ENCODE assay signal across 28 cellular contexts in the genomic region with DNA sequence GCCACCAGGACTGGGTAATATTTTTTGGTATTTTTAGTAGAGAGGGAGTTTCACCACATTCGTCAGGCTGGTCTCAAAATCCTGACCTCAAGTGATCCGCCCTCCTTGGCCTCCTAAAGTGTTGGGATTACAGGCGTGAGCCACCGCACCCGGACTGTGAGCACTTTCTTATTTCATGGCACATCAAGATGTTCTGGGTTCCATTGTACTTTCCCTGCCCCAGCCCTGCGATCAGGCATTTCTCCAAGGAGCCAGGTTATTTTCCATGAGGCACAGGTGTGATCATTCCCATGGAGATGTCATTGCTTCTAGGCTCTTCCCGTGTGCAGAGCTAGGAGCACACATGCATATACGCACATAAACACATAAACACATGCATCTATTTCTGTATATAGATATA. TPM values are rescaled to one million over a fixed set of nuclear protein-coding genes. Genes with fewer than 3 reads are reported as not detected.
DNase-seq lines count a peak whose midpoint lies in the region; ATAC-seq, FAIRE-seq and TF ChIP-seq lines count a peak whose summit lies in the region.
"Had no signal": no experiment of that assay in that cellular context is flagged by ENCODE, and none has a peak within 500 bp of the region (broad histone marks: within the 10 kb centered on the region; RNA-seq: fewer than 3 reads in every experiment).

No MANE protein-coding gene starts in this region.

- TF ChIP-seq POLR2A in body of pancreas (IDR thresholded peaks at IDR 0.05) (no peak), sigmoid colon (IDR thresholded peaks at IDR 0.05) (no peak), stomach (IDR thresholded peaks at IDR 0.05) (no peak)

- no peak overlapping the region for H3K27ac ChIP-seq in Karpas-422 (ENCODE audit: low read length)
- H3K27ac ChIP-seq in body of pancreas: peak overlapping the region; percentile 51 to 82 (median 59)
- H3K27ac ChIP-seq in sigmoid colon: no peak overlapping the region
- H3K27ac ChIP-seq in stomach: no peak overlapping the region
- H3K27ac ChIP-seq: C4-2B had no signal

- ATAC-seq in body of pancreas: peak; percentile 34
- ATAC-seq: CD8-positive, alpha-beta T cell; GM23338; K562 had no signal

- DNase-seq in Karpas-422 (peak; percentile 21), body of pancreas (peak; percentile 45 to 75 (median 72)), mesenteric fat pad (ENCODE audit: low spot score) (peak; percentile 60), sigmoid colon (peak; percentile 33), NCI-H446 treated with DMSO at 0.1 percent for 48 hours (lab: John Stamatoyannopoulos, UW) (no peak), midbrain (lab: John Stamatoyannopoulos, UW) (no peak), GM19239 (ENCODE audit: insufficient read length, low spot score) (no peak), stomach (no peak)
- DNase-seq: CD8-positive, alpha-beta T cell; DMS153; HFFc6; MV-4-11; NCI-H1105; NCI-H146; NCI-H1930; NCI-H2107; NCI-H524 treated with DMSO at 0.1 percent for 48 hours; NCI-H774 had no signal

- intact Hi-C loops in body of pancreas (cut with DNase I): no loop called here
- intact Hi-C loops in sigmoid colon (cut with DNase I): no loop called here
- intact Hi-C loops in stomach (cut with DNase I; ENCODE audit: low total_unique reads): no loop called here

- FAIRE-seq in GM19239 (lab: Jason Lieb, UNC): no peak
- FAIRE-seq: HTR-8/SVneo, K562, RCC 7860 had no signal

- H3K79me2 ChIP-seq in Karpas-422 (ENCODE audit: low read length): no peaks in the 10 kb centered on the region

- H4K20me1 ChIP-seq in Karpas-422 (ENCODE audit: insufficient read depth, low read depth, low read length): no peaks in the 10 kb centered on the region

- H3K27me3 ChIP-seq in Karpas-422 (ENCODE audit: low read length) (no peaks in the 10 kb centered on the region), body of pancreas (no peaks in the 10 kb centered on the region), sigmoid colon (no peaks in the 10 kb centered on the region), stomach (no peaks in the 10 kb centered on the region)

- H3K4me1 ChIP-seq in Karpas-422 (ENCODE audit: low read length): peaks cover 17% of the 10 kb centered on the region
- peaks cover 36% of the 10 kb centered on the region for H3K4me1 ChIP-seq in body of pancreas
- peaks cover 0 to 8% (median 3%) of the 10 kb centered on the region in 4 donors for H3K4me1 ChIP-seq in sigmoid colon
- H3K4me1 ChIP-seq in stomach: peaks cover 16 to 33% (median 29%) of the 10 kb centered on the region in 4 donors
- H3K4me1 ChIP-seq: HAP-1 had no signal

- TF ChIP-seq CTCF in body of pancreas (IDR thresholded peaks at IDR 0.05) (no peak), sigmoid colon (IDR thresholded peaks at IDR 0.05) (no peak), stomach (IDR thresholded peaks at IDR 0.05) (no peak)

- H3K9ac ChIP-seq in Karpas-422 (ENCODE audit: low read length): no peak overlapping the region

- WGBS in body of pancreas, 2 donors: 42 to 65% methylated on average over 7 to 8 of the region's 8 CpGs
- WGBS in sigmoid colon, 2 donors: 87 to 91% methylated on average over 8 of the region's 8 CpGs
- 85 to 94% (median 89%) methylated on average over 8 of the region's 8 CpGs for WGBS in stomach, 5 donors

- H3K4me3 ChIP-seq in Karpas-422 (ENCODE audit: low read length) (no peak overlapping the region), body of pancreas (no peak overlapping the region), sigmoid colon (no peak overlapping the region), stomach (no peak overlapping the region)
- H3K4me3 ChIP-seq: GM23338, HAP-1, K562 had no signal

- no peak overlapping the region for H3K4me2 ChIP-seq in Karpas-422 (ENCODE audit: low read depth, low read length, poor library complexity, severe bottlenecking)
- H3K4me2 ChIP-seq: GM23338 had no signal

- H2AFZ ChIP-seq in Karpas-422 (ENCODE audit: low read length): no peak overlapping the region
- H2AFZ ChIP-seq: GM23338 had no signal

- H3K9me3 ChIP-seq in Karpas-422 (ENCODE audit: low read length) (no peaks in the 10 kb centered on the region), body of pancreas (no peaks in the 10 kb centered on the region), sigmoid colon (no peaks in the 10 kb centered on the region), stomach (no peaks in the 10 kb centered on the region)
- H3K9me3 ChIP-seq: HAP-1 had no signal

- TF ChIP-seq EP300 in sigmoid colon (IDR thresholded peaks at IDR 0.05) (no peak), stomach (IDR thresholded peaks at IDR 0.05) (no peak)

- no peaks in the 10 kb centered on the region for H3K9me2 ChIP-seq in Karpas-422 (replicated peaks; ENCODE audit: insufficient read depth, low read length)

- H3K36me3 ChIP-seq in Karpas-422 (ENCODE audit: insufficient read depth, low read length) (no peaks in the 10 kb centered on the region), body of pancreas (replicated peaks in 1 of 2; ENCODE audit: insufficient read depth in 1 of 2, low read depth in 2 of 2) (no peaks in the 10 kb centered on the region), sigmoid colon (no peaks in the 10 kb centered on the region), stomach (no peaks in the 10 kb centered on the region)
- H3K36me3 ChIP-seq: HAP-1 had no signal

RNA-seq across cellular contexts. Expression of gene ANKRD40CL, which starts 2.6 kb away (rescaled TPM):
- not detected in 2 replicates for total RNA-seq in Karpas-422 (2014; rRNA removed; shearing (Covaris generic); ENCODE audit: low replicate concordance)
- 1 to 10 TPM in 1 of 2 donors, not detected in 1; 1.6 TPM for total RNA-seq in body of pancreas
- not detected for total RNA-seq in mesenteric fat pad
- not detected for total RNA-seq in sigmoid colon
- 100 to 1,000 TPM in 2 of 3 donors, 10 to 100 TPM in 1; 60.4 to 234 (median 191) TPM for polyA plus RNA-seq in sigmoid colon
- total RNA-seq in stomach: 10 to 100 TPM in 1 of 5 donors, 1 to 10 TPM in 2, not detected in 2; 1.4 to 19.4 (median 2.8) TPM
- polyA plus RNA-seq in stomach: 1 to 10 TPM in 1 of 3 donors, under 1 TPM in 1, not detected in 1; 0.40 to 7.0 TPM
- total RNA-seq: A673; CD8-positive, alpha-beta T cell; G401; GM23338; HFFc6; K562; LHCN-M2; MCF 10A had no signal
- polyA plus RNA-seq: GM23338, K562 had no signal

RNA-seq across cellular contexts. Expression of gene LUC7L3, which starts 50.5 kb away (rescaled TPM):
- 102 and 142 TPM in 2 replicates for total RNA-seq in Karpas-422 (2014; rRNA removed; shearing (Covaris generic); ENCODE audit: low replicate concordance)
- total RNA-seq in body of pancreas: 10 to 100 TPM; 71.2 to 85.6 TPM
- total RNA-seq in mesenteric fat pad: 78.6 TPM
- 100 to 1,000 TPM in 1 of 4 donors, 10 to 100 TPM in 3; 65.6 to 165 (median 76.2) TPM for total RNA-seq in sigmoid colon
- 100 to 1,000 TPM in 1 of 3 donors, 10 to 100 TPM in 2; 43.2 to 188 (median 70.8) TPM for polyA plus RNA-seq in sigmoid colon
- total RNA-seq in stomach: 100 to 1,000 TPM; 170 to 429 (median 221) TPM
- 1,000 to 10,000 TPM in 1 of 3 donors, 100 to 1,000 TPM in 1, 10 to 100 TPM in 1; 63.4 to 1,211 (median 106) TPM for polyA plus RNA-seq in stomach

Comparison
In these comparisons a context has a peak if more than half of its experiments do, and no peak if none do; other contexts are left out.
1. DNase-seq: peak in Karpas-422 (single experiment), body of pancreas (4 of 4), mesenteric fat pad (single experiment) and sigmoid colon (single experiment); none in NCI-H446 treated with DMSO at 0.1 percent for 48 hours (single experiment), midbrain (single experiment), GM19239 (single experiment) and stomach (single experiment).
2. H3K27ac ChIP-seq: peak in body of pancreas (4 of 4); none in Karpas-422 (single experiment), sigmoid colon (0 of 4) and stomach (0 of 5).